Comparison of ENCODE assay signal across 10 cellular contexts in genomic region chr11:20022363-20023081, GRCh38.
DNase-seq lines count a peak whose midpoint lies in the region; ATAC-seq and TF ChIP-seq lines count a peak whose summit lies in the region.
"Had no signal": no experiment of that assay in that cellular context is flagged by ENCODE, and none has a peak within 500 bp of the region (broad histone marks: within the 10 kb centered on the region; RNA-seq: fewer than 3 reads in every experiment).

No MANE protein-coding gene starts in this region.

- H3F3A ChIP-seq in GM23338 (replicated peaks; ENCODE audit: low read depth), result peaks cover 10% of the 10 kb centered on the region; the same call in 1 of the 2 replicates

- no peak for TF ChIP-seq CTCF in GM23338 (conservative IDR thresholded peaks at IDR 0.05; ENCODE audit: low read depth in 2 of 2)
- no peak for TF ChIP-seq CTCF in fibroblast of pulmonary artery (IDR thresholded peaks at IDR 0.05; ENCODE audit: low read length, missing control alignments)

- DNase-seq in GM23338 (ENCODE audit: low spot score) (peak; percentile 91), RPMI7951 (ENCODE audit: low read depth) (peak; percentile 54), fibroblast of pulmonary artery (ENCODE audit: low read depth) (peak; percentile 68), GF-D8 (lab: John Stamatoyannopoulos, UW) (no peak), NCI-H1694 (lab: John Stamatoyannopoulos, UW) (no peak), dedifferentiated amniotic fluid mesenchymal stem cell (ENCODE audit: extremely low spot score) (no peak)
- DNase-seq in effector memory CD8-positive, alpha-beta T cell, result no peak
- DNase-seq: activated T-cell treated with anti-CD3 and anti-CD28 coated beads, Interleukin-2, amount 50 U/mL, for 72 hours had no signal

- H3K36me3 ChIP-seq in GM23338 (ENCODE audit: insufficient read depth), result no peaks in the 10 kb centered on the region
- H3K36me3 ChIP-seq in neuron (ENCODE audit: insufficient read depth, low read length), result no peaks in the 10 kb centered on the region
- H3K36me3 ChIP-seq: neutrophil had no signal

- H3K4me3 ChIP-seq in GM23338 (peak overlapping the region; percentile 56), fibroblast of pulmonary artery (replicated peaks; ENCODE audit: low read depth, low read length) (peak overlapping the region; percentile 13), neuron (ENCODE audit: low read length) (peak overlapping the region; percentile 39)

- peaks cover 2% of the 10 kb centered on the region; the same call in 1 of the 3 replicates for H3K36me3 Mint-ChIP-seq in GM23338 (ENCODE audit: low read depth)
- no peaks in the 10 kb centered on the region for H3K36me3 Mint-ChIP-seq in effector memory CD8-positive, alpha-beta T cell (ENCODE audit: insufficient read depth)

- no peak overlapping the region; the same call in 1 of the 3 replicates for H3K4me3 Mint-ChIP-seq in GM23338
- H3K4me3 Mint-ChIP-seq in effector memory CD8-positive, alpha-beta T cell, result no peak overlapping the region
- H3K4me3 Mint-ChIP-seq: activated T-cell treated with anti-CD3 and anti-CD28 coated beads, Interleukin-2, amount 50 U/mL, for 72 hours had no signal

- no peaks in the 10 kb centered on the region for H3K27me3 ChIP-seq in GM23338 (ENCODE audit: insufficient read depth)
- no peaks in the 10 kb centered on the region for H3K27me3 ChIP-seq in neuron (ENCODE audit: insufficient read depth, low read length)
- H3K27me3 ChIP-seq: neutrophil had no signal

- peaks cover 4% of the 10 kb centered on the region; the same call in 1 of the 2 replicates for H3K9me2 ChIP-seq in GM23338 (ENCODE audit: insufficient read depth)

- peak overlapping the region; percentile 89 for H3K27ac Mint-ChIP-seq in GM23338
- no peak overlapping the region for H3K27ac Mint-ChIP-seq in effector memory CD8-positive, alpha-beta T cell
- H3K27ac Mint-ChIP-seq: activated T-cell treated with anti-CD3 and anti-CD28 coated beads, Interleukin-2, amount 50 U/mL, for 72 hours had no signal

- H3K9me3 Mint-ChIP-seq in GM23338, result no peaks in the 10 kb centered on the region
- no peaks in the 10 kb centered on the region for H3K9me3 Mint-ChIP-seq in effector memory CD8-positive, alpha-beta T cell
- H3K9me3 Mint-ChIP-seq: activated T-cell treated with anti-CD3 and anti-CD28 coated beads, Interleukin-2, amount 50 U/mL, for 72 hours had no signal

- no peaks in the 10 kb centered on the region for H4K20me1 ChIP-seq in GM23338 (replicated peaks; ENCODE audit: insufficient read depth)

- peaks cover 28% of the 10 kb centered on the region for H3K79me2 ChIP-seq in GM23338 (replicated peaks; ENCODE audit: insufficient read depth)

- H3K9me3 ChIP-seq in neuron (ENCODE audit: low read length), result no peaks in the 10 kb centered on the region
- H3K9me3 ChIP-seq: neutrophil had no signal

- H3K4me1 Mint-ChIP-seq in GM23338, result peaks cover 45% of the 10 kb centered on the region
- H3K4me1 Mint-ChIP-seq in effector memory CD8-positive, alpha-beta T cell (ENCODE audit: low read depth in 2 of 2), result no peaks in the 10 kb centered on the region

- H2AFZ ChIP-seq in GM23338, result no peak overlapping the region
- H2AFZ ChIP-seq in neuron (ENCODE audit: low read depth, low read length), result peak overlapping the region; percentile 5

- H3K27me3 Mint-ChIP-seq in GM23338 (ENCODE audit: insufficient read depth, low read depth, poor library complexity), result peaks cover 6% of the 10 kb centered on the region
- H3K27me3 Mint-ChIP-seq in effector memory CD8-positive, alpha-beta T cell, result peaks cover 2 to 9% of the 10 kb centered on the region in 2 donors

- H3K4me2 ChIP-seq in GM23338, result peak overlapping the region; percentile 78

- ATAC-seq in GM23338, result peak; percentile 47
- ATAC-seq in effector memory CD8-positive, alpha-beta T cell (replicated peaks), result no peak
- ATAC-seq: activated T-cell treated with anti-CD3 and anti-CD28 coated beads, Interleukin-2, amount 50 U/mL, for 72 hours had no signal

- H3K27ac ChIP-seq in GM23338 (ENCODE audit: low read depth), result peak overlapping the region; percentile 82
- H3K27ac ChIP-seq: neutrophil had no signal

- H3K4me1 ChIP-seq in GM23338 (ENCODE audit: insufficient read depth) (peaks cover 60% of the 10 kb centered on the region), neuron (ENCODE audit: insufficient read depth, low read length) (peaks cover 34% of the 10 kb centered on the region)

TF ChIP-seq in GM23338, 12 proteins besides CTCF, POLR2A, EP300 and RAD21:
- TF ChIP-seq STAT1 (IDR thresholded peaks at IDR 0.05; ENCODE audit: unreplicated experiment) (no peak), NANOG (IDR thresholded peaks at IDR 0.05; ENCODE audit: borderline replicate concordance) (no peak), POLR2AphosphoS5 (IDR thresholded peaks at IDR 0.05; ENCODE audit: low read depth) (no peak)

Comparison
In these comparisons a context has a peak if more than half of its experiments do, and no peak if none do; other contexts are left out.
1. DNase-seq: peak in GM23338 (single experiment), RPMI7951 (single experiment) and fibroblast of pulmonary artery (single experiment); none in GF-D8 (single experiment), NCI-H1694 (single experiment), dedifferentiated amniotic fluid mesenchymal stem cell (single experiment) and effector memory CD8-positive, alpha-beta T cell (0 of 3).
2. Peak in every context shown above with its lines, with median percentiles within 50 percentile points of each other: H3K4me3 ChIP-seq.